In the genomic region with DNA sequence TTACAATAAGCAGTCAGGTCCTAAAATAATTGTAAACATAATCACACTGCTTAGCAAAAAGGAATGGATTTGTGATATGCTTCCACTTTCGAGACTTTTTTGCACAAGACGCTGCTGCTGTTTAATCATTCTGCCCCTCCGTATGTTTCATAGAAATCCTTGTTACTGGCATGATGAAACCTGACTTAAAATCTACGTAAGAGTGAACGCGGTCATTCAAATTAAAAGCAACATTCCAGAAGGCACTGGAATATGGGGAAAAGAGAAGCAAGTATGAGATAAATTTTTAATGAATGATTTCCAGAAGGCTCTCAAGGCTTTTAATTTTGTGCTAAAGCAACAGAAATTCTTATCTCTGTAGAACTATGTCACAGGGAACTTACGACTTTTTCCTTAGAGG, we compare ENCODE assay signal across 8 cellular contexts. TPM values are rescaled to one million over a fixed set of nuclear protein-coding genes. Genes with fewer than 3 reads are reported as not detected.
DNase-seq lines count a peak whose midpoint lies in the region; ATAC-seq and TF ChIP-seq lines count a peak whose summit lies in the region.

No MANE protein-coding gene starts in this region.

- ATAC-seq in heart right ventricle, result no peak
- ATAC-seq in right lobe of liver, result no peak
- ATAC-seq in HG02970 (IDR thresholded peaks at IDR 0.05; ENCODE audit: low FRiP score, unreplicated experiment), result no peak
- ATAC-seq in GM18505 (IDR thresholded peaks at IDR 0.05; ENCODE audit: unreplicated experiment), result no peak

- TF ChIP-seq POLR2A in right lobe of liver (IDR thresholded peaks at IDR 0.05), result no peak
- no peak for TF ChIP-seq POLR2A in GM18505 (IDR thresholded peaks at IDR 0.05; ENCODE audit: borderline replicate concordance, extremely low read depth, insufficient read depth, insufficient read length)

- in situ Hi-C loops in astrocyte of the cerebellum (cut with HindIII; ENCODE audit: low sequenced_read_pairs), result no loop called here

- H3K9me3 ChIP-seq in heart right ventricle (no peaks in the 10 kb centered on the region), right lobe of liver (no peaks in the 10 kb centered on the region)

- 63 to 64% methylated on average over 7 of the region's 7 CpGs for whole genome bisulfite sequencing in heart right ventricle, 2 donors
- WGBS in right lobe of liver (ENCODE audit: insufficient coverage, low coverage, low lambda C conversion rate, missing lambda C conversion rate), result 31% methylated on average over 7 of the region's 7 CpGs
- 38% methylated on average over 7 of the region's 7 CpGs for WGBS in urinary bladder

- H3K27me3 ChIP-seq in heart right ventricle (no peaks in the 10 kb centered on the region), right lobe of liver (no peaks in the 10 kb centered on the region)

- no peak for TF ChIP-seq CTCF in heart right ventricle (IDR thresholded peaks at IDR 0.05)
- TF ChIP-seq CTCF in astrocyte of the cerebellum (IDR thresholded peaks at IDR 0.05; ENCODE audit: low read depth, low read length, missing control alignments), result no peak
- no peak for TF ChIP-seq CTCF in right lobe of liver (IDR thresholded peaks at IDR 0.05)

- H3K36me3 ChIP-seq in heart right ventricle (peaks cover 0 to 4% (median 0%) of the 10 kb centered on the region in 9 donors), right lobe of liver (no peaks in the 10 kb centered on the region), urinary bladder (ENCODE audit: insufficient read depth) (no peaks in the 10 kb centered on the region)

- peaks cover 0 to 58% (median 36%) of the 10 kb centered on the region in 9 donors for H3K4me1 ChIP-seq in heart right ventricle
- H3K4me1 ChIP-seq in right lobe of liver, result peaks cover 0 to 48% (median 5%) of the 10 kb centered on the region in 4 donors
- no peaks in the 10 kb centered on the region for H3K4me1 ChIP-seq in urinary bladder (ENCODE audit: insufficient read depth)

- DNase-seq in heart right ventricle (no peak), cardiac septum (ENCODE audit: low spot score) (no peak), astrocyte of the cerebellum (ENCODE audit: low read depth) (no peak), right lobe of liver (no peak), NCI-H524 treated with DMSO at 0.1 percent for 48 hours (lab: John Stamatoyannopoulos, UW) (no peak)

- H3K4me3 ChIP-seq in heart right ventricle (peak overlapping the region; percentile 45 to 82 (median 63)), astrocyte of the cerebellum (ENCODE audit: low read depth, low read length) (peak overlapping the region; percentile 61), right lobe of liver (peak overlapping the region; percentile 63 to 73 (median 65)), urinary bladder (ENCODE audit: low read depth, low read length) (peak overlapping the region; percentile 83)

- H3K27ac ChIP-seq in heart right ventricle, result peak overlapping the region in 8 of 10 donors; percentile 87 to 97 (median 91)
- peak overlapping the region; percentile 82 to 94 (median 90) for H3K27ac ChIP-seq in right lobe of liver
- no peak overlapping the region for H3K27ac ChIP-seq in urinary bladder (ENCODE audit: low read depth)

- intact Hi-C loops in heart right ventricle (cut with DNase I), result loop anchor here in 3 of 10 donors (5.0 kb wide), 1 partner anchor 47 kb away; a partner anchor contains a TSS
- intact Hi-C loops in cardiac septum (cut with DNase I), result no loop called here
- intact Hi-C loops in right lobe of liver (cut with DNase I), result no loop called here

RNA-seq across cellular contexts. Expression of a gene that starts 1.1 kb away (rescaled TPM):
- total RNA-seq in heart right ventricle, result 100 to 1,000 TPM in 3 of 10 donors, 10 to 100 TPM in 7; 80.7 to 108 (median 91.4) TPM
- polyA plus RNA-seq in heart right ventricle, result 100 to 1,000 TPM in 1 of 2 donors, 10 to 100 TPM in 1; 26.8 to 114 TPM
- 77.7 TPM for total RNA-seq in cardiac septum
- 100 to 1,000 TPM in 5 of 6 experiments, 10 to 100 TPM in 1; 95.9 to 209 (median 157) TPM for total RNA-seq in right lobe of liver
- total RNA-seq in urinary bladder, result 78.2 TPM
- polyA plus RNA-seq in urinary bladder, result 164 TPM

RNA-seq across cellular contexts. Expression of a gene that starts 43.2 kb away (rescaled TPM):
- total RNA-seq in heart right ventricle (10 to 100 TPM in 1 of 10 donors, 1 to 10 TPM in 9; 1.8 to 14.7 (median 4.2) TPM), cardiac septum (4.7 TPM), right lobe of liver (1 to 10 TPM in 3 of 6 experiments, under 1 TPM in 2, not detected in 1; 0.59 to 7.3 (median 2.4) TPM), urinary bladder (25.4 TPM)
- polyA plus RNA-seq in heart right ventricle (1 to 10 TPM; 3.1 to 5.2 TPM), urinary bladder (3.6 TPM)

RNA-seq across cellular contexts. Expression of a gene that starts 48.7 kb away (rescaled TPM):
- total RNA-seq in heart right ventricle, result 10 to 100 TPM; 16.8 to 30.5 (median 20.2) TPM
- polyA plus RNA-seq in heart right ventricle, result 1 to 10 TPM; 9.1 to 9.6 TPM
- 29.5 TPM for total RNA-seq in cardiac septum
- total RNA-seq in right lobe of liver, result 10 to 100 TPM; 13.8 to 36.3 (median 22.5) TPM
- total RNA-seq in urinary bladder, result 120 TPM
- polyA plus RNA-seq in urinary bladder, result 18.3 TPM
